9 cellular contexts compared by ENCODE assay signal in the genomic region with DNA sequence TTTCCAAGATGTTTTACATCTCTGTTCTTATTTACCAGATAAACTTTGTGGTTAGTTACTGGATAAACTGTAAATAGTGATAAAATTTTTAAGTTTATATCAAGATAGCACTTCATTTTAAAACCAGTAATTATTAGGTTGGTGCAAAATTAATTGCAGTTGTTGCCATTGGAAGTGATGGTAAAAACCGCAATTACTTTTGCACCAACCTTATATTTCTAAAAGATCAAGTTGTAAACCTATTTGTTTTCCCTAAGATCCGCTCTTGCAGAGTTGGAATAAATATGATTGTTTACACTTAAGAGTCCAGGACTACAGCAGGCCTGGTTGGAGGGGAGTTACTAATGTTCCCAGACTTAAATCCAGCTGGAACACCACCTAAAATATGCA. TPM values are rescaled to one million over a fixed set of nuclear protein-coding genes. Genes with fewer than 3 reads are reported as not detected.
A peak's percentile ranks its signal among the peaks of the same experiment; 100 is the strongest.
DNase-seq lines count a peak whose midpoint lies in the region; ATAC-seq, FAIRE-seq and TF ChIP-seq lines count a peak whose summit lies in the region.
"Had no signal": no experiment of that assay in that cellular context is flagged by ENCODE, and none has a peak within 500 bp of the region (broad histone marks: within the 10 kb centered on the region; RNA-seq: fewer than 3 reads in every experiment).

No MANE protein-coding gene starts in this region.

- no peak for TF ChIP-seq CTCF in HFFc6 (IDR thresholded peaks at IDR 0.05)
- no peak for TF ChIP-seq CTCF in astrocyte (IDR thresholded peaks at IDR 0.05; ENCODE audit: insufficient read depth, low read depth, low read length)
- TF ChIP-seq CTCF in liver (IDR thresholded peaks at IDR 0.05; ENCODE audit: low read depth, low read length, missing input control): no peak

- peak overlapping the region; percentile 69 for H3K9ac ChIP-seq in astrocyte (ENCODE audit: low read length)
- H3K9ac ChIP-seq in liver (ENCODE audit: low read depth in 1 of 2, low read length in 2 of 2): no peak overlapping the region

- peak overlapping the region; percentile 75 for H3K4me3 ChIP-seq in astrocyte (ENCODE audit: insufficient read depth, low read depth, low read length)
- peak overlapping the region; percentile 67 to 94 (median 89) for H3K4me3 ChIP-seq in liver (ENCODE audit: low read depth in 1 of 3, low read length in 3 of 3)
- H3K4me3 ChIP-seq: PC-9 had no signal

- H3K27me3 ChIP-seq in astrocyte (ENCODE audit: insufficient read depth, low read length) (no peaks in the 10 kb centered on the region), liver (ENCODE audit: control insufficient read depth in 4 of 4, insufficient read depth in 4 of 4, low read length in 3 of 4) (no peaks in the 10 kb centered on the region)

- no peak for DNase-seq in HFFc6
- no peak for DNase-seq in astrocyte (ENCODE audit: low read depth)
- DNase-seq in COLO829 (ENCODE audit: low spot score): no peak
- no peak for DNase-seq in COLO668 (lab: John Stamatoyannopoulos, UW; ENCODE audit: unreplicated experiment)
- DNase-seq: PC-9; stimulated activated CD4-positive, alpha-beta T cell treated with anti-CD3 and anti-CD28 coated beads, Interleukin-2, amount 100 ng/mL, for 48 hours had no signal

- H3K27me3 Mint-ChIP-seq in HFFc6 (ENCODE audit: insufficient read depth): peaks cover 2% of the 10 kb centered on the region
- H3K27me3 Mint-ChIP-seq in astrocyte (ENCODE audit: low read depth, unreplicated experiment): peaks cover 15% of the 10 kb centered on the region
- peaks cover 33% of the 10 kb centered on the region for H3K27me3 Mint-ChIP-seq in stimulated activated memory B cell treated with anti-CD40 and anti-IgM and Interleukin-4, amounts not matched to agents 10 μg/mL and 1 μg/mL and 100 μg/mL, for 72 hours

- H3K27ac ChIP-seq in astrocyte (ENCODE audit: low read depth, low read length): no peak overlapping the region
- H3K27ac ChIP-seq in liver (ENCODE audit: low read depth in 1 of 2, low read length in 2 of 2): no peak overlapping the region
- H3K27ac ChIP-seq: PC-9 had no signal

- no peak for FAIRE-seq in astrocyte (lab: Jason Lieb, UNC)

- no peak for ATAC-seq in stimulated activated memory B cell treated with anti-CD40 and anti-IgM and Interleukin-4, amounts not matched to agents 10 μg/mL and 1 μg/mL and 100 μg/mL, for 72 hours
- ATAC-seq in GM19324 (IDR thresholded peaks at IDR 0.05; ENCODE audit: low FRiP score, unreplicated experiment): no peak

- H3K36me3 ChIP-seq in astrocyte (ENCODE audit: insufficient read depth, low read length) (no peaks in the 10 kb centered on the region), liver (ENCODE audit: control insufficient read depth in 4 of 4, insufficient read depth in 3 of 4, low read depth in 1 of 4, low read length in 3 of 4) (peaks cover 0 to 5% (median under 1%) of the 10 kb centered on the region in 4 donors)

- no peaks in the 10 kb centered on the region for H3K9me3 ChIP-seq in astrocyte (ENCODE audit: insufficient read depth, low read depth, low read length)
- no peaks in the 10 kb centered on the region for H3K9me3 ChIP-seq in liver (ENCODE audit: control insufficient read depth in 4 of 4, low read length in 3 of 4)

- no peaks in the 10 kb centered on the region for H4K20me1 ChIP-seq in astrocyte (ENCODE audit: insufficient read depth, low read length)

- H3K4me2 ChIP-seq in astrocyte (ENCODE audit: low read length): peak overlapping the region; percentile 97
- H3K4me2 ChIP-seq: PC-9 had no signal

- no peaks in the 10 kb centered on the region for H3K79me2 ChIP-seq in astrocyte (ENCODE audit: insufficient read depth, low read length)

- 18% methylated on average over 2 of the region's 2 CpGs for WGBS in liver

- H3K4me1 ChIP-seq in astrocyte (ENCODE audit: insufficient read depth, low read length): peaks cover 10% of the 10 kb centered on the region
- peaks cover 2 to 32% (median 24%) of the 10 kb centered on the region in 4 donors for H3K4me1 ChIP-seq in liver (ENCODE audit: control insufficient read depth in 4 of 4, insufficient read depth in 4 of 4, low read length in 3 of 4)

- no peaks in the 10 kb centered on the region for H3K9me3 Mint-ChIP-seq in HFFc6
- no peaks in the 10 kb centered on the region for H3K9me3 Mint-ChIP-seq in astrocyte (ENCODE audit: unreplicated experiment)
- no peaks in the 10 kb centered on the region for H3K9me3 Mint-ChIP-seq in stimulated activated memory B cell treated with anti-CD40 and anti-IgM and Interleukin-4, amounts not matched to agents 10 μg/mL and 1 μg/mL and 100 μg/mL, for 72 hours

- H2AFZ ChIP-seq in astrocyte (ENCODE audit: low read depth, low read length): peak overlapping the region; percentile 86
- H2AFZ ChIP-seq: PC-9 had no signal

- H3K4me3 Mint-ChIP-seq in HFFc6: peak overlapping the region; percentile 94
- peak overlapping the region; percentile 82 for H3K4me3 Mint-ChIP-seq in astrocyte (ENCODE audit: unreplicated experiment)
- H3K4me3 Mint-ChIP-seq in stimulated activated memory B cell treated with anti-CD40 and anti-IgM and Interleukin-4, amounts not matched to agents 10 μg/mL and 1 μg/mL and 100 μg/mL, for 72 hours: peak overlapping the region; percentile 73

- TF ChIP-seq RAD21 in liver (IDR thresholded peaks at IDR 0.05): no peak

- peaks cover 33% of the 10 kb centered on the region for H3K4me1 Mint-ChIP-seq in HFFc6 (ENCODE audit: low read depth)
- peaks cover 1% of the 10 kb centered on the region for H3K4me1 Mint-ChIP-seq in astrocyte (ENCODE audit: low read depth, unreplicated experiment)
- H3K4me1 Mint-ChIP-seq in stimulated activated memory B cell treated with anti-CD40 and anti-IgM and Interleukin-4, amounts not matched to agents 10 μg/mL and 1 μg/mL and 100 μg/mL, for 72 hours: peaks cover 9% of the 10 kb centered on the region

- H3K27ac Mint-ChIP-seq in HFFc6 (peak overlapping the region; percentile 88), astrocyte (ENCODE audit: unreplicated experiment) (no peak overlapping the region)
- no peak overlapping the region for H3K27ac Mint-ChIP-seq in stimulated activated memory B cell treated with anti-CD40 and anti-IgM and Interleukin-4, amounts not matched to agents 10 μg/mL and 1 μg/mL and 100 μg/mL, for 72 hours

- H3K36me3 Mint-ChIP-seq in HFFc6 (ENCODE audit: low read depth) (no peaks in the 10 kb centered on the region; the same call in 1 of the 2 replicates), astrocyte (ENCODE audit: low read depth, unreplicated experiment) (no peaks in the 10 kb centered on the region)
- peaks cover 6% of the 10 kb centered on the region for H3K36me3 Mint-ChIP-seq in stimulated activated memory B cell treated with anti-CD40 and anti-IgM and Interleukin-4, amounts not matched to agents 10 μg/mL and 1 μg/mL and 100 μg/mL, for 72 hours

TF ChIP-seq in liver, 16 proteins besides CTCF, POLR2A, EP300 and RAD21:
- TF ChIP-seq TAF1 (conservative IDR thresholded peaks at IDR 0.05) (no peak), JUND (IDR thresholded peaks at IDR 0.05) (no peak), SP1 (IDR thresholded peaks at IDR 0.05) (no peak), EGR1 (IDR thresholded peaks at IDR 0.05; ENCODE audit: low read depth in 2 of 2) (no peak), GABPA (IDR thresholded peaks at IDR 0.05 in 1 of 2, conservative IDR thresholded peaks at IDR 0.05 in 1 of 2) (no peak), NR2F2 (IDR thresholded peaks at IDR 0.05) (no peak), FOXA1 (IDR thresholded peaks at IDR 0.05) (no peak), YY1 (IDR thresholded peaks at IDR 0.05) (no peak)
- TF ChIP-seq, protein P1, sequence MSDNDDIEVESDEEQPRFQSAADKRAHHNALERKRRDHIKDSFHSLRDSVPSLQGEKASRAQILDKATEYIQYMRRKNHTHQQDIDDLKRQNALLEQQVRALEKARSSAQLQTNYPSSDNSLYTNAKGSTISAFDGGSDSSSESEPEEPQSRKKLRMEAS (IDR thresholded peaks at IDR 0.05): no peak
- TF ChIP-seq, protein P2, sequence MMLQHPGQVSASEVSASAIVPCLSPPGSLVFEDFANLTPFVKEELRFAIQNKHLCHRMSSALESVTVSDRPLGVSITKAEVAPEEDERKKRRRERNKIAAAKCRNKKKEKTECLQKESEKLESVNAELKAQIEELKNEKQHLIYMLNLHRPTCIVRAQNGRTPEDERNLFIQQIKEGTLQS (IDR thresholded peaks at IDR 0.05): no peak
- TF ChIP-seq, protein P3, sequence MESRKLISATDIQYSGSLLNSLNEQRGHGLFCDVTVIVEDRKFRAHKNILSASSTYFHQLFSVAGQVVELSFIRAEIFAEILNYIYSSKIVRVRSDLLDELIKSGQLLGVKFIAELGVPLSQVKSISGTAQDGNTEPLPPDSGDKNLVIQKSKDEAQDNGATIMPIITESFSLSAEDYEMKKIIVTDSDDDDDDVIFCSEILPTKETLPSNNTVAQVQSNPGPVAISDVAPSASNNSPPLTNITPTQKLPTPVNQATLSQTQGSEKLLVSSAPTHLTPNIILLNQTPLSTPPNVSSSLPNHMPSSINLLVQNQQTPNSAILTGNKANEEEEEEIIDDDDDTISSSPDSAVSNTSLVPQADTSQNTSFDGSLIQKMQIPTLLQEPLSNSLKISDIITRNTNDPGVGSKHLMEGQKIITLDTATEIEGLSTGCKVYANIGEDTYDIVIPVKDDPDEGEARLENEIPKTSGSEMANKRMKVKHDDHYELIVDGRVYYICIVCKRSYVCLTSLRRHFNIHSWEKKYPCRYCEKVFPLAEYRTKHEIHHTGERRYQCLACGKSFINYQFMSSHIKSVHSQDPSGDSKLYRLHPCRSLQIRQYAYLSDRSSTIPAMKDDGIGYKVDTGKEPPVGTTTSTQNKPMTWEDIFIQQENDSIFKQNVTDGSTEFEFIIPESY (IDR thresholded peaks at IDR 0.05): no peak

RNA-seq across cellular contexts. Expression of a gene that starts 0.5 kb away (rescaled TPM):
- total RNA-seq in HFFc6 (2021; fragmentation: NEBNext Ultra II Directional; extraction: Animal tissue kit (Norgen Biotek cat#: 25700)): 10 to 100 TPM; 46.7 to 71.7 (median 62.1) TPM
- 1.6 and 3.4 TPM in 2 replicates for total RNA-seq in astrocyte
- 1,000 to 10,000 TPM in 1 of 2 donors, 1 to 10 TPM in 1; 9.9 to 1,131 TPM for total RNA-seq in liver
- 100 to 1,000 TPM; 245 to 727 TPM for polyA plus RNA-seq in liver

RNA-seq across cellular contexts. Expression of a gene that starts 59.3 kb away (rescaled TPM):
- total RNA-seq in HFFc6 (2021; fragmentation: NEBNext Ultra II Directional; extraction: Animal tissue kit (Norgen Biotek cat#: 25700)): 10 to 100 TPM; 10.6 to 22.3 (median 20.5) TPM
- total RNA-seq in astrocyte (4.2 and 4.9 TPM in 2 replicates), liver (10 to 100 TPM in 1 of 2 donors, under 1 TPM in 1; 0.67 to 14.9 TPM)
- polyA plus RNA-seq in liver: under 1 TPM; 0.58 to 0.88 TPM
